25 cellular contexts compared by ENCODE assay signal in the genomic region with DNA sequence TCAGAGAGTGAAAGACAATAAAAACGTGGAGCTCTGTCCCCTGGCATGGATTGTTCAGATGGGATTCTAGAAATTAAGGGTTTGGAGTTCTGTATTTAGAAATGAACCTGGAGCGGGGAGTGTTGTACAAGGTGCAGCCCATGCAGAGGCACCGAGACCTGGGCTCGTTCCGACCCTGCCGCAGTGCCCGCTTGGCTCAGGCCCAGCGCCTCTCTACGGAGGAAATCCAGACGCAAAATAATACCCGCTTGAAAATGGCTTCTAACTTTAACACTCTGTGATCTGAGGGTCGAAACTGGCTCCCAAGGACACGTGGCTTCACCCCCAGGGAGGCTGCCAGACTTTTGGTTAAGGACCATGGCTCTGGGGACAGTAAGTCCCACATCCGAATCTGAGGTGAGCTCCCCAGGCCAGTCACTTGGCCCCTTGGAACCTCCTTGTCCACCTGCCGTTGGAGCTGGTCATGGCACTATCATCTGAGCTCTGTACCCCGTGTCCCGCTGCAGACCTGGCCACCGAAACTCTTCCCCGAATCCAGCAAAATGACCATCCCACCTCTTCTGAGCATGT.
DNase-seq lines count a peak whose midpoint lies in the region; ATAC-seq, FAIRE-seq and TF ChIP-seq lines count a peak whose summit lies in the region.
"Had no signal": no experiment of that assay in that cellular context is flagged by ENCODE, and none has a peak within 500 bp of the region (broad histone marks: within the 10 kb centered on the region; RNA-seq: fewer than 3 reads in every experiment).

No MANE protein-coding gene starts in this region.

- no TSS peak for BruUV-seq in K562 (replicated peaks; lab: Mats Ljungman, UMichigan)

- in situ Hi-C loops in K562 (cut with MboI), result no loop called here

- H3K9me1 ChIP-seq in K562 (ENCODE audit: control insufficient read depth, insufficient read depth, low read length), result no peaks in the 10 kb centered on the region

- 0 out of 2 replicates have a peak, but pooled peaks cover 6% of the 10 kb centered on the region for H4K20me1 ChIP-seq in K562 (replicated peaks; ENCODE audit: control insufficient read depth, insufficient read depth, low read length)
- no peaks in the 10 kb centered on the region for H4K20me1 ChIP-seq in Karpas-422 (ENCODE audit: insufficient read depth, low read depth, low read length)

- POLR2A ChIA-PET in AG04450 (lab: Yijun Ruan, JAX) (no interaction called here), K562 (lab: Yijun Ruan, JAX) (no interaction called here)

- TF ChIP-seq RAD21 in K562 (CRISPR knock-in tag; conservative IDR thresholded peaks at IDR 0.05 in 1 of 2, IDR thresholded peaks at IDR 0.05 in 1 of 2), result no peak

- intact Hi-C loops in K562 (cut with micrococcal nuclease), result no loop called here

- H3K9me3 ChIP-seq in AG04450 (ENCODE audit: control insufficient read depth, insufficient read depth, low read length), result peaks cover 13% of the 10 kb centered on the region
- no peaks in the 10 kb centered on the region for H3K9me3 ChIP-seq in K562 (replicated peaks; ENCODE audit: control insufficient read depth, insufficient read depth, low read depth, low read length)
- H3K9me3 ChIP-seq in mucosa of rectum (ENCODE audit: control insufficient read depth in 2 of 2, low read length in 2 of 2), result no peaks in the 10 kb centered on the region
- H3K9me3 ChIP-seq in skeletal muscle tissue (ENCODE audit: control insufficient read depth in 3 of 3, low read length in 3 of 3), result no peaks in the 10 kb centered on the region
- H3K9me3 ChIP-seq in Karpas-422 (ENCODE audit: low read length), result no peaks in the 10 kb centered on the region
- H3K9me3 ChIP-seq: uterus had no signal

- H3K27ac ChIP-seq in AG04450 (ENCODE audit: low read depth, low read length) (peak overlapping the region; percentile 21), K562 (ENCODE audit: extremely low read depth, low read depth, low read length) (no peak overlapping the region), mucosa of rectum (ENCODE audit: low read depth in 2 of 2, low read length in 2 of 2) (peak overlapping the region; percentile 30 to 64), skeletal muscle tissue (ENCODE audit: low read depth, low read length) (peak overlapping the region; percentile 70), Karpas-422 (ENCODE audit: low read length) (no peak overlapping the region)
- H3K27ac ChIP-seq: KMS-11 had no signal

- H3K9me2 ChIP-seq in Karpas-422 (replicated peaks; ENCODE audit: insufficient read depth, low read length), result no peaks in the 10 kb centered on the region

- DNase-seq in AG04450 (ENCODE audit: low read depth, low spot score), result no peak
- DNase-seq in K562 (ENCODE audit: extremely low read depth in 1 of 4, low spot score in 3 of 4), result no peak
- DNase-seq in NCI-H82 treated with DMSO at 0.1 percent for 48 hours (lab: John Stamatoyannopoulos, UW; ENCODE audit: unreplicated experiment), result no peak
- DNase-seq in midbrain (lab: John Stamatoyannopoulos, UW), result no peak
- DNase-seq in Karpas-422, result no peak
- DNase-seq: activated gamma-delta T cell; activated T-cell treated with anti-CD3 and anti-CD28 coated beads, Interleukin-2, amount 50 U/mL, for 4 hours; CD8-positive, alpha-beta T cell; DMS 273 treated with DMSO at 0.1 percent for 48 hours; H9; naive B cell; NCI-H1436 treated with DMSO at 0.1 percent for 48 hours; NCI-H226; NCI-H526 treated with DMSO at 0.1 percent for 48 hours; stimulated activated CD4-positive, alpha-beta T cell treated with anti-CD3 and anti-CD28 coated beads, Interleukin-4, amount 100 ng/mL, for 4 hours; T-helper 17 cell; uterus had no signal

- H3K4me1 ChIP-seq in K562 (replicated peaks in 1 of 2; ENCODE audit: control insufficient read depth in 2 of 2, insufficient read depth in 2 of 2, low read length in 2 of 2), result peaks cover 0 to 3% of the 10 kb centered on the region in 2 experiments; a peak in 1 of 5 replicates
- peaks cover 2 to 9% of the 10 kb centered on the region in 2 donors for H3K4me1 ChIP-seq in mucosa of rectum (ENCODE audit: control insufficient read depth in 2 of 2, insufficient read depth in 2 of 2, low read length in 2 of 2)
- H3K4me1 ChIP-seq in skeletal muscle tissue (ENCODE audit: control insufficient read depth in 3 of 3, insufficient read depth in 3 of 3, low read length in 3 of 3), result peaks cover 0 to 5% (median 3%) of the 10 kb centered on the region in 3 donors
- no peaks in the 10 kb centered on the region for H3K4me1 ChIP-seq in Karpas-422 (ENCODE audit: low read length)
- H3K4me1 ChIP-seq: uterus had no signal

- TF ChIP-seq CTCF in AG04450 (IDR thresholded peaks at IDR 0.05; ENCODE audit: low read depth, low read length) (no peak), K562 (IDR thresholded peaks at IDR 0.05 in 2 of 3, conservative IDR thresholded peaks at IDR 0.05 in 1 of 3; ENCODE audit: insufficient read depth in 2 of 3, low read depth in 1 of 3, low read length in 3 of 3) (no peak)

- H3K4me2 ChIP-seq in K562 (ENCODE audit: insufficient read depth, low read length) (no peak overlapping the region), Karpas-422 (ENCODE audit: low read depth, low read length, poor library complexity, severe bottlenecking) (no peak overlapping the region)
- H3K4me2 ChIP-seq: KMS-11 had no signal

- no peak for TF ChIP-seq POLR2A in K562 (conservative IDR thresholded peaks at IDR 0.05)

- no peak for FAIRE-seq in K562 (lab: Jason Lieb, UNC)
- FAIRE-seq: GM12878, TTC549 had no signal

- H2AFZ ChIP-seq in K562 (ENCODE audit: low read depth, low read length) (no peak overlapping the region), Karpas-422 (ENCODE audit: low read length) (no peak overlapping the region)

- H3K79me2 ChIP-seq in K562 (ENCODE audit: control insufficient read depth, insufficient read depth, low read length), result no peaks in the 10 kb centered on the region
- H3K79me2 ChIP-seq in Karpas-422 (ENCODE audit: low read length), result no peaks in the 10 kb centered on the region

- H3K27me3 ChIP-seq in AG04450 (ENCODE audit: control insufficient read depth, insufficient read depth, low read length), result no peaks in the 10 kb centered on the region
- H3K27me3 ChIP-seq in K562 (ENCODE audit: control insufficient read depth in 2 of 2, insufficient read depth in 2 of 2, low read length in 2 of 2), result peaks cover 24 to 38% of the 10 kb centered on the region in 2 experiments
- H3K27me3 ChIP-seq in mucosa of rectum (ENCODE audit: control insufficient read depth in 2 of 2, insufficient read depth in 2 of 2, low read length in 2 of 2), result no peaks in the 10 kb centered on the region
- no peaks in the 10 kb centered on the region for H3K27me3 ChIP-seq in skeletal muscle tissue (ENCODE audit: control insufficient read depth in 3 of 3, insufficient read depth in 3 of 3, low read length in 3 of 3)
- H3K27me3 ChIP-seq in Karpas-422 (ENCODE audit: low read length), result no peaks in the 10 kb centered on the region
- H3K27me3 ChIP-seq: uterus had no signal

- CTCF ChIA-PET in AG04450 (lab: Charles Lee) (no interaction called here), K562 (lab: Yijun Ruan, JAX; ENCODE audit: low intra/inter-chr PET ratio) (no interaction called here)

- TF ChIP-seq EP300 in K562 (IDR thresholded peaks at IDR 0.05; ENCODE audit: low read length), result no peak

- H3K4me3 ChIP-seq in AG04450 (ENCODE audit: low read depth, low read length) (no peak overlapping the region), K562 (no peak overlapping the region), mucosa of rectum (ENCODE audit: low read length in 2 of 2) (peak overlapping the region in 1 of 2 donors; percentile 2), skeletal muscle tissue (ENCODE audit: low read length in 3 of 3) (no peak overlapping the region), Karpas-422 (ENCODE audit: low read length) (no peak overlapping the region)
- H3K4me3 ChIP-seq: GM12878, uterus had no signal

- ATAC-seq in K562, result peak; percentile 40; the same call in 1 of the 3 replicates
- no peak for ATAC-seq in esophagus mucosa
- ATAC-seq: activated T-cell treated with anti-CD3 and anti-CD28 coated beads, Interleukin-2, amount 50 U/mL, for 4 hours; CD8-positive, alpha-beta T cell; GM12878; Panc1; stimulated activated effector memory CD8-positive, alpha-beta T cell treated with anti-CD3 and anti-CD28 coated beads, Interleukin-12 subunit alpha, Interleukin-12 subunit beta, amount 100 ng/mL, for 72 hours; T-helper 17 cell had no signal

- no peaks in the 10 kb centered on the region for H3K36me3 ChIP-seq in K562 (ENCODE audit: control insufficient read depth, insufficient read depth, low read length)
- H3K36me3 ChIP-seq in mucosa of rectum (ENCODE audit: control insufficient read depth in 2 of 2, insufficient read depth in 2 of 2, low read length in 2 of 2), result peaks cover 17 to 20% of the 10 kb centered on the region in 2 donors
- H3K36me3 ChIP-seq in skeletal muscle tissue (ENCODE audit: control insufficient read depth in 3 of 3, insufficient read depth in 3 of 3, low read length in 3 of 3), result peaks cover 16 to 31% (median 24%) of the 10 kb centered on the region in 3 donors
- H3K36me3 ChIP-seq in Karpas-422 (ENCODE audit: insufficient read depth, low read length), result no peaks in the 10 kb centered on the region
- H3K36me3 ChIP-seq: uterus had no signal

- WGBS in K562 (ENCODE audit: insufficient coverage, low coverage, missing lambda C conversion rate), result 2% methylated on average over 19 of the region's 19 CpGs

- H3K9ac ChIP-seq in K562 (ENCODE audit: insufficient read depth in 1 of 2, low read depth in 2 of 2, low read length in 2 of 2) (no peak overlapping the region), mucosa of rectum (ENCODE audit: low read depth in 1 of 2, low read length in 2 of 2) (peak overlapping the region in 1 of 2 donors; percentile 41), skeletal muscle tissue (ENCODE audit: low read depth in 1 of 3, low read length in 3 of 3) (no peak overlapping the region), Karpas-422 (ENCODE audit: low read length) (no peak overlapping the region)
- H3K9ac ChIP-seq: KMS-11 had no signal

TF ChIP-seq in K562, 482 proteins besides CTCF, POLR2A, EP300 and RAD21 (continues in another document):
- TF ChIP-seq ZBTB43 (CRISPR knock-in tag; IDR thresholded peaks at IDR 0.05) (no peak), PPARD (CRISPR knock-in tag; IDR thresholded peaks at IDR 0.05) (no peak), PTTG1 (tag; IDR thresholded peaks at IDR 0.05; ENCODE audit: low read depth) (no peak), RBM39 (optimal IDR thresholded peaks at IDR 0.05; ENCODE audit: low read depth, low read length) (no peak)

Comparison
In these comparisons a context has a peak if more than half of its experiments do, and no peak if none do; other contexts are left out.
1. H3K27ac ChIP-seq: peak in AG04450 (single experiment), mucosa of rectum (2 of 2) and skeletal muscle tissue (single experiment); none in K562 (single experiment) and Karpas-422 (single experiment).